In genomic region chr7:97871659-97872024, GRCh38 we compare ENCODE assay signal across 8 cellular contexts. TPM values are rescaled to one million over a fixed set of nuclear protein-coding genes. Genes with fewer than 3 reads are reported as not detected.
DNase-seq lines count a peak whose midpoint lies in the region; ATAC-seq and TF ChIP-seq lines count a peak whose summit lies in the region.

No MANE protein-coding gene starts in this region.

- H3K4me1 ChIP-seq in HUES64 (ENCODE audit: insufficient read depth, low read length) = peaks cover 8% of the 10 kb centered on the region; the same call in 1 of the 2 replicates
- H3K4me1 ChIP-seq in prostate gland (replicated peaks) = no peaks in the 10 kb centered on the region

- under 1% methylated on average over 21 of the region's 21 CpGs for WGBS in HUES64
- 6% methylated on average over 21 of the region's 21 CpGs for WGBS in prostate gland

- TF ChIP-seq POLR2A in prostate gland (IDR thresholded peaks at IDR 0.05) = no peak

- peak; percentile 1 for ATAC-seq in GM18519 (IDR thresholded peaks at IDR 0.05; ENCODE audit: low FRiP score, unreplicated experiment)
- ATAC-seq in HG02571 (IDR thresholded peaks at IDR 0.05; ENCODE audit: unreplicated experiment) = no peak

- H3K9me3 Mint-ChIP-seq in activated CD4-positive, alpha-beta memory T cell treated with anti-CD3 and anti-CD28 coated beads, Interleukin-2, amount 10 ng/mL, durations not matched to agents 7 days and 5 days = no peaks in the 10 kb centered on the region

- H3K36me3 ChIP-seq in HUES64 (ENCODE audit: insufficient read depth, low read length) (peaks cover 22% of the 10 kb centered on the region), prostate gland (no peaks in the 10 kb centered on the region)

- peaks cover 22% of the 10 kb centered on the region for H3K4me1 Mint-ChIP-seq in activated CD4-positive, alpha-beta memory T cell treated with anti-CD3 and anti-CD28 coated beads, Interleukin-2, amount 10 ng/mL, durations not matched to agents 7 days and 5 days

- H3K9ac ChIP-seq in HUES64 (ENCODE audit: low read depth, low read length) = peak overlapping the region; percentile 96

- H3K4me3 Mint-ChIP-seq in activated CD4-positive, alpha-beta memory T cell treated with anti-CD3 and anti-CD28 coated beads, Interleukin-2, amount 10 ng/mL, durations not matched to agents 7 days and 5 days = peak overlapping the region; percentile 82

- CTCF ChIA-PET in activated CD4-positive, alpha-beta memory T cell treated with anti-CD3 and anti-CD28 coated beads, Interleukin-2, amount 10 ng/mL, durations not matched to agents 7 days and 5 days (lab: Charles Lee) = interaction anchor here (0.6 to 1.9 kb wide), 4 partner anchors 13 to 754 kb away, joined by 3 to 6 read pairs (median 4); partner anchors contain the start of gene SDHAF3

- H3K9me3 ChIP-seq in HUES64 (ENCODE audit: insufficient read depth, low read depth, low read length) (no peaks in the 10 kb centered on the region), prostate gland (no peaks in the 10 kb centered on the region)

- TF ChIP-seq CTCF in 22Rv1 (IDR thresholded peaks at IDR 0.05) (no peak), prostate gland (IDR thresholded peaks at IDR 0.05) (no peak)

- intact Hi-C loops in prostate gland (cut with DNase I) = no loop called here

- POLR2A ChIA-PET in activated CD4-positive, alpha-beta memory T cell treated with anti-CD3 and anti-CD28 coated beads, Interleukin-2, amount 10 ng/mL, durations not matched to agents 7 days and 5 days (lab: Charles Lee) = interaction anchor here (1.1 to 1.6 kb wide), 6 partner anchors 13 to 755 kb away, joined by 3 to 6 read pairs (median 4); no protein-coding TSS in a partner anchor

- no peak for DNase-seq in activated CD4-positive, alpha-beta memory T cell treated with anti-CD3 and anti-CD28 coated beads, Interleukin-2, amount 10 ng/mL, durations not matched to agents 7 days and 5 days
- DNase-seq in germinal center (ENCODE audit: low spot score) = peak; percentile 14
- DNase-seq in prostate gland (ENCODE audit: low spot score) = peak; percentile 10
- DNase-seq in NCI-H1694 treated with DMSO at 0.1 percent for 48 hours (lab: John Stamatoyannopoulos, UW) = no peak

- H3K36me3 Mint-ChIP-seq in activated CD4-positive, alpha-beta memory T cell treated with anti-CD3 and anti-CD28 coated beads, Interleukin-2, amount 10 ng/mL, durations not matched to agents 7 days and 5 days (ENCODE audit: low read depth) = peaks cover 20% of the 10 kb centered on the region

- no peaks in the 10 kb centered on the region for H3K27me3 Mint-ChIP-seq in activated CD4-positive, alpha-beta memory T cell treated with anti-CD3 and anti-CD28 coated beads, Interleukin-2, amount 10 ng/mL, durations not matched to agents 7 days and 5 days

- H3K27ac ChIP-seq in 22Rv1 (peak overlapping the region; percentile 94), HUES64 (ENCODE audit: low read depth, low read length) (peak overlapping the region; percentile 99; the same call in 1 of the 2 replicates), prostate gland (peak overlapping the region; percentile 66 to 72)

- H3K27ac Mint-ChIP-seq in activated CD4-positive, alpha-beta memory T cell treated with anti-CD3 and anti-CD28 coated beads, Interleukin-2, amount 10 ng/mL, durations not matched to agents 7 days and 5 days = peak overlapping the region; percentile 81

- H3K27me3 ChIP-seq in HUES64 (ENCODE audit: insufficient read depth, low read length) = peaks cover 10% of the 10 kb centered on the region
- no peaks in the 10 kb centered on the region for H3K27me3 ChIP-seq in prostate gland (replicated peaks; ENCODE audit: insufficient read depth)

- peak overlapping the region; percentile 86 for H3K4me3 ChIP-seq in HUES64 (ENCODE audit: low read length)
- peak overlapping the region; percentile 55 to 59 for H3K4me3 ChIP-seq in prostate gland

RNA-seq across cellular contexts. Expression of gene ASNS, which starts 0.6 kb away (rescaled TPM):
- polyA plus RNA-seq in HUES64 (2013, experiment 1 of 2) = 62.8 TPM
- 73.0 TPM for polyA plus RNA-seq in HUES64 (2013, experiment 2 of 2)
- total RNA-seq in activated CD4-positive, alpha-beta memory T cell treated with anti-CD3 and anti-CD28 coated beads, Interleukin-2, amount 10 ng/mL, durations not matched to agents 7 days and 5 days = 10 to 100 TPM; 86.7 to 95.5 TPM
- total RNA-seq in prostate gland = 10 to 100 TPM; 11.0 to 13.1 TPM

Comparison
In these comparisons a context has a peak if more than half of its experiments do, and no peak if none do; other contexts are left out.
1. DNase-seq: peak in germinal center (single experiment) and prostate gland (single experiment); none in activated CD4-positive, alpha-beta memory T cell treated with anti-CD3 and anti-CD28 coated beads, Interleukin-2, amount 10 ng/mL, durations not matched to agents 7 days and 5 days (single experiment) and NCI-H1694 treated with DMSO at 0.1 percent for 48 hours (single experiment).
2. RNA of gene ASNS, which starts 0.6 kb away (total RNA-seq): 86.7 to 95.5 TPM in activated CD4-positive, alpha-beta memory T cell treated with anti-CD3 and anti-CD28 coated beads, Interleukin-2, amount 10 ng/mL, durations not matched to agents 7 days and 5 days; 11.0 to 13.1 TPM in prostate gland; every median in the first group is over 4 times any median in the second.
3. Peak in every context shown above with its lines, with median percentiles within 50 percentile points of each other: H3K27ac ChIP-seq.